ENCODE assay signal across 20 cellular contexts in the genomic region with DNA sequence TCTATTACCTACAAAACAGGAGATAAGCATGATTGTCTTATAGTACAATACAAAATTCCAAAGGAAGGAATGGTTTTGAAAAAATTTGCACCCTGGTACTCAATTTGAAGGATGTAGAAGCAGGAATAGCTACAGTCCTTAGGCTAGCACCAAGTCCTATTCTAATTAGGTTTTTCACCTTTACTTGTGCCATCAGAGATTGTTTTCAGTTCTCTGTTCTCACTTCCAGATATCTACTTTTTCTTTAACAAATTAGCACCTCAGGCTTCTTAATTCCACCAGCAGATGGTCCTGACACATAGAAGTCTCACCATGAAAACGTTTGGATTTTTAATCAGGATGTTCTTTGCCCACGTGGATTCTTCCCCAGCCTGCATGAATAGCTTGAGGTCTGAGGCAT. TPM values are rescaled to one million over a fixed set of nuclear protein-coding genes. Genes with fewer than 3 reads are reported as not detected.
DNase-seq lines count a peak whose midpoint lies in the region; ATAC-seq and TF ChIP-seq lines count a peak whose summit lies in the region.
"Had no signal": no experiment of that assay in that cellular context is flagged by ENCODE, and none has a peak within 500 bp of the region (broad histone marks: within the 10 kb centered on the region; RNA-seq: fewer than 3 reads in every experiment).

No MANE protein-coding gene starts in this region.

- ATAC-seq in GM18520 (IDR thresholded peaks at IDR 0.05; ENCODE audit: unreplicated experiment), result peak; percentile 74
- ATAC-seq in GM21423 (IDR thresholded peaks at IDR 0.05; ENCODE audit: unreplicated experiment), result peak; percentile 65
- ATAC-seq in HG02798 (IDR thresholded peaks at IDR 0.05; ENCODE audit: poor library complexity, unreplicated experiment), result peak; percentile 75
- ATAC-seq in HG03469 (IDR thresholded peaks at IDR 0.05; ENCODE audit: unreplicated experiment), result peak; percentile 74
- ATAC-seq: activated CD8-positive, alpha-beta memory T cell treated with anti-CD3 and anti-CD28 coated beads, Interleukin-2, amount 10 ng/mL, durations not matched to agents 7 days and 5 days; HCT116 had no signal

- no peaks in the 10 kb centered on the region for H3K27me3 ChIP-seq in spleen (replicated peaks in 1 of 7)
- H3K27me3 ChIP-seq in prostate gland (replicated peaks; ENCODE audit: insufficient read depth), result no peaks in the 10 kb centered on the region
- H3K27me3 ChIP-seq: SJSA1 had no signal

- no peak for TF ChIP-seq POLR2A in spleen (IDR thresholded peaks at IDR 0.05)
- TF ChIP-seq POLR2A in prostate gland (IDR thresholded peaks at IDR 0.05), result no peak

- no peaks in the 10 kb centered on the region for H3K36me3 ChIP-seq in spleen
- no peaks in the 10 kb centered on the region for H3K36me3 ChIP-seq in prostate gland
- H3K36me3 ChIP-seq: SJSA1 had no signal

- intact Hi-C loops in spleen (cut with DNase I; ENCODE audit: low total_unique reads) (no loop called here), prostate gland (cut with DNase I) (no loop called here)

- DNase-seq in NCI-H146 (lab: John Stamatoyannopoulos, UW) (no peak), spleen (no peak), DMS79 treated with DMSO at 0.1 percent for 48 hours (lab: John Stamatoyannopoulos, UW) (no peak), prostate gland (ENCODE audit: low spot score) (no peak)
- DNase-seq: activated CD4-positive, CD25-positive, alpha-beta regulatory T cell treated with anti-CD3 and anti-CD28 coated beads, Interleukin-2, amount 50 U/mL, for 72 hours; activated CD8-positive, alpha-beta memory T cell treated with anti-CD3 and anti-CD28 coated beads, Interleukin-2, amount 10 ng/mL, durations not matched to agents 7 days and 5 days; activated effector memory CD4-positive, alpha-beta T cell treated with Interleukin-2 at 50 U/mL for 16 hours; cerebellar nuclear complex; COR-L47; EL; kidney glomerular epithelial cell; MM.1S; NCI-H187 treated with DMSO at 0.1 percent for 48 hours; NCI-H510A had no signal

- H3K9me3 ChIP-seq in spleen (no peaks in the 10 kb centered on the region), prostate gland (no peaks in the 10 kb centered on the region)
- H3K9me3 ChIP-seq: SJSA1 had no signal

- H3K4me1 ChIP-seq in spleen (no peaks in the 10 kb centered on the region), prostate gland (replicated peaks) (no peaks in the 10 kb centered on the region)
- H3K4me1 ChIP-seq: SJSA1 had no signal

- WGBS in spleen, 5 donors, result 35 to 56% (median 55%) methylated on average over 2 of the region's 2 CpGs
- WGBS in prostate gland, result 41% methylated on average over 2 of the region's 2 CpGs

- H3K27ac ChIP-seq in spleen (no peak overlapping the region), prostate gland (no peak overlapping the region)
- H3K27ac ChIP-seq: SJSA1 had no signal

- TF ChIP-seq CTCF in spleen (IDR thresholded peaks at IDR 0.05 in 8 of 11, conservative IDR thresholded peaks at IDR 0.05 in 3 of 11), result no peak
- no peak for TF ChIP-seq CTCF in prostate gland (IDR thresholded peaks at IDR 0.05)

- H3K4me3 ChIP-seq in spleen (no peak overlapping the region), prostate gland (no peak overlapping the region)
- H3K4me3 ChIP-seq: SJSA1 had no signal

RNA-seq across cellular contexts. Expression of gene IL5RA, which starts 43.8 kb away (rescaled TPM):
- total RNA-seq in spleen (1 to 10 TPM in 5 of 7 donors, under 1 TPM in 2; 0.40 to 3.2 (median 1.9) TPM), prostate gland (1 to 10 TPM; 1.5 to 7.6 TPM)
- under 1 TPM; 0.06 to 0.65 (median 0.58) TPM for polyA plus RNA-seq in spleen
- total RNA-seq: activated CD8-positive, alpha-beta memory T cell treated with anti-CD3 and anti-CD28 coated beads, Interleukin-2, amount 10 ng/mL, durations not matched to agents 7 days and 5 days; SJSA1 had no signal
